25 cellular contexts compared by ENCODE assay signal in the genomic region with DNA sequence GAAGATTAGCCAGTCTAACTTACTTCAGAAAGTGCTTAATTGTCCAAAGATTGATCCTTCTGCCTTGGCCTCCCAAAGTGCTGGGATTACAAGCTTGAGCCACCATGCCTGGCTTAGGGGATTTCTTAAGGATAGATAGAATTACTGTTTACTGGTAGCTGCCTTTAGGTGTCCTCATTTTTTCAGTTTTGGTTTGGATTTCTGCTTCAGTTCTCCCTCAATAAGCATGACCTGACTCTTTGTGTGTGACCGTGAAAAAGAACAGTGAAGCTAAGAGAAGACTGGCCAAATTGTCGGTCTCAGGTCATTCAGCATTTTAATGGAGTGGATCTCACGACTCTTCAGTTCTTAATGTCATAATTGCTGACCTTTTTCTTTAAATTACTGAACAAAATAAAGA. TPM values are rescaled to one million over a fixed set of nuclear protein-coding genes. Genes with fewer than 3 reads are reported as not detected.
DNase-seq lines count a peak whose midpoint lies in the region; ATAC-seq, FAIRE-seq and TF ChIP-seq lines count a peak whose summit lies in the region.
"Had no signal": no experiment of that assay in that cellular context is flagged by ENCODE, and none has a peak within 500 bp of the region (broad histone marks: within the 10 kb centered on the region; RNA-seq: fewer than 3 reads in every experiment).

No MANE protein-coding gene starts in this region.

- no peak for TF ChIP-seq RAD21 in A549 (conservative IDR thresholded peaks at IDR 0.05 in 1 of 2, IDR thresholded peaks at IDR 0.05 in 1 of 2)
- TF ChIP-seq RAD21 in HepG2 (CRISPR knock-in tag; IDR thresholded peaks at IDR 0.05) = no peak

- in situ Hi-C loops in HepG2 (cut with HindIII; ENCODE audit: extremely low pct_ligation_motif_present, low pct_unique_long_range_greater_than_20kb) = no loop called here

- H3K27me3 ChIP-seq in GM23338 (ENCODE audit: insufficient read depth) (no peaks in the 10 kb centered on the region), HepG2 (ENCODE audit: control insufficient read depth in 1 of 2, insufficient read depth in 2 of 2, low read length in 2 of 2) (no peaks in the 10 kb centered on the region)
- H3K27me3 ChIP-seq: BLaER1 treated with 17β-estradiol and CSF1 and Interleukin-3, amounts not matched to agents 10 nM and 100 nM; brain microvascular endothelial cell; ovary had no signal

- H3K27me3 Mint-ChIP-seq in GM23338 (ENCODE audit: insufficient read depth, low read depth, poor library complexity) (no peaks in the 10 kb centered on the region), brain (no peaks in the 10 kb centered on the region)
- H3K27me3 Mint-ChIP-seq: activated CD8-positive, alpha-beta memory T cell treated with anti-CD3 and anti-CD28 coated beads, Interleukin-2, amount 10 ng/mL, durations not matched to agents 7 days and 5 days had no signal

- no peak for TF ChIP-seq CTCF in A549 (IDR thresholded peaks at IDR 0.05)
- peak in 1 of 2 experiments; percentile 19; a peak in 1 of 4 replicates for TF ChIP-seq CTCF in GM23338 (conservative IDR thresholded peaks at IDR 0.05; ENCODE audit: low read depth in 2 of 2)
- no peak for TF ChIP-seq CTCF in brain (conservative IDR thresholded peaks at IDR 0.05)
- TF ChIP-seq CTCF in HepG2 (CRISPR knock-in tag; IDR thresholded peaks at IDR 0.05) = no peak

- H3K36me3 ChIP-seq in GM23338 (ENCODE audit: insufficient read depth) (peaks cover 4% of the 10 kb centered on the region; the same call in 1 of the 2 replicates), HepG2 (replicated peaks in 1 of 2; ENCODE audit: control insufficient read depth in 1 of 2, insufficient read depth in 2 of 2, low read length in 2 of 2) (peaks cover 1 to 11% of the 10 kb centered on the region in 2 experiments; a peak in 3 of 5 replicates)
- H3K36me3 ChIP-seq: ovary had no signal

- H3K79me2 ChIP-seq in GM23338 (replicated peaks; ENCODE audit: insufficient read depth) = no peaks in the 10 kb centered on the region
- H3K79me2 ChIP-seq in HepG2 (ENCODE audit: insufficient read depth, low read length) = no peaks in the 10 kb centered on the region

- H3K27ac ChIP-seq in A549 = no peak overlapping the region
- H3K27ac ChIP-seq in GM23338 (ENCODE audit: low read depth) = no peak overlapping the region
- H3K27ac ChIP-seq in HepG2 (ENCODE audit: extremely low read length, insufficient read depth, low read length) = no peak overlapping the region
- H3K27ac ChIP-seq: BLaER1 treated with 17β-estradiol and CSF1 and Interleukin-3, amounts not matched to agents 10 nM and 100 nM; brain microvascular endothelial cell; lower lobe of right lung; ovary; thoracic aorta had no signal

- TF ChIP-seq POLR2A in A549 (IDR thresholded peaks at IDR 0.05; ENCODE audit: low read length) (no peak), HepG2 (IDR thresholded peaks at IDR 0.05; ENCODE audit: insufficient read depth in 1 of 2, low read depth in 2 of 2, low read length in 2 of 2) (no peak)

- no peak overlapping the region for H3K27ac Mint-ChIP-seq in GM23338
- H3K27ac Mint-ChIP-seq in brain = peak overlapping the region in 3 of 5 experiments; percentile 11 to 67 (median 22)
- H3K27ac Mint-ChIP-seq: activated CD8-positive, alpha-beta memory T cell treated with anti-CD3 and anti-CD28 coated beads, Interleukin-2, amount 10 ng/mL, durations not matched to agents 7 days and 5 days; activated T-helper 1 cell treated with anti-CD3 and anti-CD28 coated beads, Interleukin-12 subunit alpha, Interleukin-12 subunit beta, Interleukin-2, Interleukin-4 antibody, amounts not matched to agents 30 ng/mL and 10 ng/mL and 1 ng/mL, durations not matched to agents 14 hours and 24 hours and 36 hours; H9 had no signal

- TF ChIP-seq EP300 in A549 (IDR thresholded peaks at IDR 0.05) = no peak
- no peak for TF ChIP-seq EP300 in HepG2 (IDR thresholded peaks at IDR 0.05; ENCODE audit: low read depth in 2 of 2, low read length in 2 of 2)
- TF ChIP-seq EP300 in HepG2 (CRISPR knock-in tag; IDR thresholded peaks at IDR 0.05; ENCODE audit: borderline replicate concordance) = no peak

- ATAC-seq in A549 (no peak), GM23338 (no peak; the same call in 2 of the 3 replicates), HepG2 (no peak), GM18511 (IDR thresholded peaks at IDR 0.05; ENCODE audit: unreplicated experiment) (no peak)
- ATAC-seq: activated CD8-positive, alpha-beta memory T cell treated with anti-CD3 and anti-CD28 coated beads, Interleukin-2, amount 10 ng/mL, durations not matched to agents 7 days and 5 days; lower lobe of right lung had no signal

- no peak overlapping the region for H3K4me3 ChIP-seq in A549
- H3K4me3 ChIP-seq in GM23338 = no peak overlapping the region
- no peak overlapping the region for H3K4me3 ChIP-seq in HepG2 (replicated peaks in 1 of 3; ENCODE audit: insufficient read depth in 1 of 3, low read depth in 2 of 3, low read length in 3 of 3)
- H3K4me3 ChIP-seq: BLaER1 treated with 17β-estradiol and CSF1 and Interleukin-3, amounts not matched to agents 10 nM and 100 nM; lower lobe of right lung; ovary; thoracic aorta had no signal

- H3K9ac ChIP-seq in HepG2 (ENCODE audit: insufficient read depth, low read depth, low read length) = no peak overlapping the region
- H3K9ac ChIP-seq: BLaER1 treated with 17β-estradiol and CSF1 and Interleukin-3, amounts not matched to agents 10 nM and 100 nM had no signal

- WGBS in A549 (ENCODE audit: missing lambda C conversion rate) = 92% methylated on average over 3 of the region's 3 CpGs
- WGBS in HepG2 (ENCODE audit: low lambda C conversion rate) = 95% methylated on average over 3 of the region's 3 CpGs

- no peak for FAIRE-seq in A549 (lab: Jason Lieb, UNC)
- FAIRE-seq in HepG2 (lab: Jason Lieb, UNC) = no peak
- FAIRE-seq in GM19239 (lab: Jason Lieb, UNC) = no peak
- FAIRE-seq: HTR-8/SVneo had no signal

- intact Hi-C loops in HepG2 (cut with micrococcal nuclease; ENCODE audit: unreplicated experiment) = no loop called here

- no peaks in the 10 kb centered on the region for H3F3A ChIP-seq in GM23338 (replicated peaks; ENCODE audit: low read depth)

- no peaks in the 10 kb centered on the region; the same call in 1 of the 2 replicates for H4K20me1 ChIP-seq in GM23338 (replicated peaks; ENCODE audit: insufficient read depth)
- H4K20me1 ChIP-seq in HepG2 (ENCODE audit: insufficient read depth, low read length) = no peaks in the 10 kb centered on the region

- H3K9me2 ChIP-seq in GM23338 (ENCODE audit: insufficient read depth) = no peaks in the 10 kb centered on the region

- H3K4me2 ChIP-seq in A549 = no peak overlapping the region
- no peak overlapping the region for H3K4me2 ChIP-seq in GM23338
- no peak overlapping the region for H3K4me2 ChIP-seq in HepG2 (ENCODE audit: low read depth, low read length)
- H3K4me2 ChIP-seq: BLaER1 treated with 17β-estradiol and CSF1 and Interleukin-3, amounts not matched to agents 10 nM and 100 nM had no signal

- H3K9me3 Mint-ChIP-seq in GM23338 (no peaks in the 10 kb centered on the region), brain (peaks cover 5 to 16% (median 12%) of the 10 kb centered on the region in 5 experiments)
- H3K9me3 Mint-ChIP-seq: activated T-helper 1 cell treated with anti-CD3 and anti-CD28 coated beads, Interleukin-12 subunit alpha, Interleukin-12 subunit beta, Interleukin-2, Interleukin-4 antibody, amounts not matched to agents 30 ng/mL and 10 ng/mL and 1 ng/mL, durations not matched to agents 14 hours and 24 hours and 36 hours had no signal

- H3K4me1 ChIP-seq in A549 = no peaks in the 10 kb centered on the region
- H3K4me1 ChIP-seq in GM23338 (ENCODE audit: insufficient read depth) = no peaks in the 10 kb centered on the region
- H3K4me1 ChIP-seq in HepG2 (ENCODE audit: insufficient read depth, low read length) = no peaks in the 10 kb centered on the region
- H3K4me1 ChIP-seq: BLaER1 treated with 17β-estradiol and CSF1 and Interleukin-3, amounts not matched to agents 10 nM and 100 nM; lower lobe of right lung had no signal

- H3K36me3 Mint-ChIP-seq in GM23338 (ENCODE audit: low read depth) (peaks cover 22% of the 10 kb centered on the region; the same call in 2 of the 3 replicates), brain (peaks cover 55% of the 10 kb centered on the region)

- BruUV-seq in HepG2 (replicated peaks; lab: Mats Ljungman, UMichigan) = no TSS peak

- H3K4me1 Mint-ChIP-seq in GM23338 (no peaks in the 10 kb centered on the region), brain (peaks cover 10% of the 10 kb centered on the region)
- H3K4me1 Mint-ChIP-seq: H9 had no signal

- POLR2A ChIA-PET in A549 (lab: Yijun Ruan, JAX) = no interaction called here
- POLR2A ChIA-PET in HepG2 (lab: Yijun Ruan, JAX) = no interaction called here

- H2AFZ ChIP-seq in GM23338 = no peak overlapping the region
- H2AFZ ChIP-seq in HepG2 (ENCODE audit: low read length) = no peak overlapping the region

- H3K4me3 Mint-ChIP-seq in GM23338 (no peak overlapping the region), brain (no peak overlapping the region)
- H3K4me3 Mint-ChIP-seq: activated CD8-positive, alpha-beta memory T cell treated with anti-CD3 and anti-CD28 coated beads, Interleukin-2, amount 10 ng/mL, durations not matched to agents 7 days and 5 days; activated T-helper 1 cell treated with anti-CD3 and anti-CD28 coated beads, Interleukin-12 subunit alpha, Interleukin-12 subunit beta, Interleukin-2, Interleukin-4 antibody, amounts not matched to agents 30 ng/mL and 10 ng/mL and 1 ng/mL, durations not matched to agents 14 hours and 24 hours and 36 hours; H9 had no signal

- DNase-seq in A549 (ENCODE audit: low read depth in 1 of 2, low spot score in 1 of 2) = no peak
- peak; percentile 3 for DNase-seq in GM23338 (ENCODE audit: low spot score)
- no peak for DNase-seq in HepG2 (ENCODE audit: low spot score)
- DNase-seq in GM19239 (ENCODE audit: insufficient read length, low spot score) = no peak
- DNase-seq in mesenteric fat pad (ENCODE audit: low spot score) = no peak
- DNase-seq in NCI-H146 treated with DMSO at 0.1 percent for 48 hours (lab: John Stamatoyannopoulos, UW; ENCODE audit: unreplicated experiment) = no peak
- DNase-seq: activated CD4-positive, alpha-beta T cell treated with anti-CD3 and anti-CD28 coated beads for 4 hours; activated CD8-positive, alpha-beta memory T cell treated with anti-CD3 and anti-CD28 coated beads, Interleukin-2, amount 10 ng/mL, durations not matched to agents 7 days and 5 days; brain microvascular endothelial cell; H9; islet precursor cell; Karpas-422; lower lobe of right lung; NCI-H1092 treated with DMSO at 0.1 percent for 48 hours; NCI-H510A; ovary; stimulated activated CD4-positive, alpha-beta T cell treated with anti-CD3 and anti-CD28 coated beads, Interleukin-1b, Interleukin-23, amount 100 ng/mL, for 48 hours; stimulated activated naive CD4-positive, alpha-beta T cell; SW 1271 had no signal

- CTCF ChIA-PET in A549 (lab: Yijun Ruan, JAX) (no interaction called here), HepG2 (lab: Yijun Ruan, JAX; ENCODE audit: low intra/inter-chr PET ratio, low total read pairs) (no interaction called here)

- H3K9me3 ChIP-seq in A549 (no peaks in the 10 kb centered on the region), HepG2 (ENCODE audit: low read length) (no peaks in the 10 kb centered on the region)
- H3K9me3 ChIP-seq: lower lobe of right lung, thoracic aorta had no signal

RNA-seq across cellular contexts. Expression of a gene that starts 22.9 kb away (rescaled TPM):
- polyA plus RNA-seq in A549 (2011; rRNA removed) = 0.58 and 0.61 TPM in 2 replicates
- polyA plus RNA-seq in A549 (2012; cell fraction: cytosol; rRNA removed) = 0.04 and 0.09 TPM in 2 replicates
- polyA plus RNA-seq in A549 (2012; cell fraction: nucleus; rRNA removed) = 0.12 and 0.20 TPM in 2 replicates
- polyA plus RNA-seq in A549 (2017; fragmentation: RNase III; extraction: RNeasy Plus Mini Kit Qiagen cat#74134 plus additional on column Dnase treatment) = 0.10 to 0.18 TPM (median 0.13 TPM) in 3 replicates
- 0.41 and 0.68 TPM in 2 replicates for polyA minus RNA-seq in A549 (2011; rRNA and poly(A)+ RNA removed)
- total RNA-seq in GM23338 (2014; rRNA removed; shearing (Covaris generic)) = 0.49 and 1.2 TPM in 2 replicates
- polyA plus RNA-seq in GM23338 (2016; fragmentation: Nextera tagmentation; extraction: Ambion mirVana) = 0.42 and 0.45 TPM in 2 replicates
- polyA plus RNA-seq in brain (ENCODE audit: insufficient read depth, low read depth, low replicate concordance) = 0.42 TPM
- 0.13 and 0.18 TPM in 2 replicates for total RNA-seq in HepG2 (2016; rRNA removed; fragmentation: Illumina TruSeq; extraction: Trizol)
- total RNA-seq in HepG2 (2016; cell fraction: cytosol; rRNA removed; fragmentation: Illumina TruSeq; extraction: Trizol; ENCODE audit: low read depth) = not detected in 2 replicates
- 0.13 TPM in 2 replicates for total RNA-seq in HepG2 (2016; cell fraction: insoluble cytoplasmic fraction; rRNA removed; fragmentation: Illumina TruSeq; extraction: Trizol)
- 0.06 and 0.17 TPM in 2 replicates for total RNA-seq in HepG2 (2016; cell fraction: membrane; rRNA removed; fragmentation: Illumina TruSeq; extraction: Trizol)
- total RNA-seq in HepG2 (2016; cell fraction: nucleus; rRNA removed; fragmentation: Illumina TruSeq; extraction: Trizol) = 0.65 and 1.3 TPM in 2 replicates
- 0.51 and 0.68 TPM in 2 replicates for polyA plus RNA-seq in HepG2 (2011; rRNA removed)
- 0.09 and 0.14 TPM in 2 replicates for polyA plus RNA-seq in HepG2 (2011; cell fraction: cytosol; rRNA removed)
- 1.2 and 1.3 TPM in 2 replicates for polyA plus RNA-seq in HepG2 (2011; cell fraction: nucleus; rRNA removed)
- 0.12 and 0.61 TPM in 2 replicates for polyA plus RNA-seq in HepG2 (2012)
- not detected in 2 replicates for polyA plus RNA-seq in HepG2 (2016; cell fraction: cytosol; fragmentation: Illumina TruSeq; extraction: Trizol; ENCODE audit: low read depth)
- polyA plus RNA-seq in HepG2 (2016; cell fraction: insoluble cytoplasmic fraction; fragmentation: Illumina TruSeq; extraction: Trizol; ENCODE audit: low read depth) = 0.11 and 0.41 TPM in 2 replicates
- 0.03 TPM in 1 of 2 replicates, not detected in the other for polyA plus RNA-seq in HepG2 (2016; cell fraction: membrane; fragmentation: Illumina TruSeq; extraction: Trizol; ENCODE audit: low read depth)
- 0.40 and 0.52 TPM in 2 replicates for polyA plus RNA-seq in HepG2 (2016; cell fraction: nucleus; fragmentation: Illumina TruSeq; extraction: Trizol; ENCODE audit: insufficient read depth, low read depth)
- 0.24 and 0.54 TPM in 2 replicates for polyA minus RNA-seq in HepG2 (2011; rRNA and poly(A)+ RNA removed; ENCODE audit: low replicate concordance)
- polyA minus RNA-seq in HepG2 (2011; cell fraction: cytosol; rRNA and poly(A)+ RNA removed) = 0.10 and 0.18 TPM in 2 replicates
- 2.1 and 2.2 TPM in 2 replicates for polyA minus RNA-seq in HepG2 (2011; cell fraction: nucleus; rRNA and poly(A)+ RNA removed)
- total RNA-seq in mesenteric fat pad = 2.6 TPM

RNA-seq across cellular contexts. Expression of a gene that starts 54.5 kb away (rescaled TPM):
- polyA plus RNA-seq in A549 (2011; rRNA removed) = 55.3 and 61.6 TPM in 2 replicates
- polyA plus RNA-seq in A549 (2012; cell fraction: cytosol; rRNA removed) = 10.5 and 13.9 TPM in 2 replicates
- polyA plus RNA-seq in A549 (2012; cell fraction: nucleus; rRNA removed) = 15.6 and 17.3 TPM in 2 replicates
- polyA plus RNA-seq in A549 (2017; fragmentation: RNase III; extraction: RNeasy Plus Mini Kit Qiagen cat#74134 plus additional on column Dnase treatment) = 20.8 to 23.0 TPM (median 22.6 TPM) in 3 replicates
- polyA minus RNA-seq in A549 (2011; rRNA and poly(A)+ RNA removed) = 32.1 and 34.0 TPM in 2 replicates
- 50.5 and 53.8 TPM in 2 replicates for total RNA-seq in GM23338 (2014; rRNA removed; shearing (Covaris generic))
- polyA plus RNA-seq in GM23338 (2016; fragmentation: Nextera tagmentation; extraction: Ambion mirVana) = 14.4 and 18.0 TPM in 2 replicates
- polyA plus RNA-seq in brain (ENCODE audit: insufficient read depth, low read depth, low replicate concordance) = 4.7 TPM
- total RNA-seq in HepG2 (2016; rRNA removed; fragmentation: Illumina TruSeq; extraction: Trizol) = 32.3 and 44.3 TPM in 2 replicates
- total RNA-seq in HepG2 (2016; cell fraction: cytosol; rRNA removed; fragmentation: Illumina TruSeq; extraction: Trizol; ENCODE audit: low read depth) = 17.6 and 19.3 TPM in 2 replicates
- total RNA-seq in HepG2 (2016; cell fraction: insoluble cytoplasmic fraction; rRNA removed; fragmentation: Illumina TruSeq; extraction: Trizol) = 27.8 and 42.6 TPM in 2 replicates
- 15.0 and 15.5 TPM in 2 replicates for total RNA-seq in HepG2 (2016; cell fraction: membrane; rRNA removed; fragmentation: Illumina TruSeq; extraction: Trizol)
- 103 and 117 TPM in 2 replicates for total RNA-seq in HepG2 (2016; cell fraction: nucleus; rRNA removed; fragmentation: Illumina TruSeq; extraction: Trizol)
- 32.7 and 55.5 TPM in 2 replicates for polyA plus RNA-seq in HepG2 (2011; rRNA removed)
- polyA plus RNA-seq in HepG2 (2011; cell fraction: cytosol; rRNA removed) = 16.0 and 17.9 TPM in 2 replicates
- 55.4 and 55.9 TPM in 2 replicates for polyA plus RNA-seq in HepG2 (2011; cell fraction: nucleus; rRNA removed)
- polyA plus RNA-seq in HepG2 (2012) = 20.1 and 24.6 TPM in 2 replicates
- 1.4 and 1.6 TPM in 2 replicates for polyA plus RNA-seq in HepG2 (2016; cell fraction: cytosol; fragmentation: Illumina TruSeq; extraction: Trizol; ENCODE audit: low read depth)
- 33.5 and 35.6 TPM in 2 replicates for polyA plus RNA-seq in HepG2 (2016; cell fraction: insoluble cytoplasmic fraction; fragmentation: Illumina TruSeq; extraction: Trizol; ENCODE audit: low read depth)
- 4.3 and 4.6 TPM in 2 replicates for polyA plus RNA-seq in HepG2 (2016; cell fraction: membrane; fragmentation: Illumina TruSeq; extraction: Trizol; ENCODE audit: low read depth)
- polyA plus RNA-seq in HepG2 (2016; cell fraction: nucleus; fragmentation: Illumina TruSeq; extraction: Trizol; ENCODE audit: insufficient read depth, low read depth) = 104 and 107 TPM in 2 replicates
- 34.0 and 42.0 TPM in 2 replicates for polyA minus RNA-seq in HepG2 (2011; rRNA and poly(A)+ RNA removed; ENCODE audit: low replicate concordance)
- polyA minus RNA-seq in HepG2 (2011; cell fraction: cytosol; rRNA and poly(A)+ RNA removed) = 15.8 and 18.5 TPM in 2 replicates
- polyA minus RNA-seq in HepG2 (2011; cell fraction: nucleus; rRNA and poly(A)+ RNA removed) = 171 and 187 TPM in 2 replicates
- 68.1 TPM for total RNA-seq in mesenteric fat pad
